ENCODE assay signal across 1 cellular context in the genomic region with DNA sequence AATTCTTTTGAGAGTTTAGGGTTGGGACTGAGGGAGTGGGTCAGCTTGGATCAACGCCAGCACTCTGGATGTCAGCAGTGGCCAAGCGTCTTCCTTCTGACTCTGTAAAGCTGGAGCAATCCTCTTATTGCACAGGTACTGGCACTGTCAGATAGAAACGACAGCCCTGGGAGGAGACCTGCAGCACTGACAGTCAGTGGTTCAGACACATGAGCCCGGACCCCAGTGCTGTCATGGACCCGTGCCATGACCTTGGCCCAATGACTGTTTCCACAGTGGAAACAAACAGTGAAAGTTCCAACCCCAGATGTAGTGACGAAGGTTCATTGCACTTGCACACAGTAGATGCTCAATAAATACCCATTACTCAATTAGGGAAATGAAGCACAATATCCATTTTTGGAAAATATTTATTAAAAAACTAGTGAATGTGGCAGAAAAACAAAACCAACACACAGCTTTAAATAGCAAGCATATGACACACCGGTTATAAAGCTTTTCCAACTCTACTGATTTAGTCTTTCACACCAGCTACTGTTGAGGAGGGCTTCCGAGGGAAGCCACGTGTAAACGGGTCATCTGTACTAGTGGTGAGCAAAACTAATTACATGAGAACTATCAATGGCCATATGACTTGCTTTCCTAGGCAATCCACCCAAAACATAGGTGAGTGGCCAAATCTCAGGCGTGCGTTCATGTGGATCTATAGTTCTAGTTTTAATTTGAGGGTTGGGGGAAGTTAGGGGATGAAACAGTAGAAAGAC.
TF ChIP-seq lines count a peak whose summit lies in the region.

No MANE protein-coding gene starts in this region.

TF ChIP-seq in H1, 55 proteins besides CTCF, POLR2A, EP300 and RAD21:
- TF ChIP-seq RXRA (IDR thresholded peaks at IDR 0.05; ENCODE audit: insufficient read depth, low read depth, low read length) (no peak), CREB1 (IDR thresholded peaks at IDR 0.05) (no peak), CBX5 (IDR thresholded peaks at IDR 0.05; ENCODE audit: low read depth, low read length) (no peak), YY1 (IDR thresholded peaks at IDR 0.05; ENCODE audit: low read depth, low read length) (no peak), PHF8 (conservative IDR thresholded peaks at IDR 0.05; ENCODE audit: low read depth, low read length) (no peak), BACH1 (IDR thresholded peaks at IDR 0.05; ENCODE audit: low read length) (no peak), ASH2L (IDR thresholded peaks at IDR 0.05; ENCODE audit: low read length) (no peak), JUN (IDR thresholded peaks at IDR 0.05; ENCODE audit: low read depth, low read length) (no peak), EGR1 (IDR thresholded peaks at IDR 0.05; ENCODE audit: borderline replicate concordance, low read depth, low read length) (no peak), TAF1 (IDR thresholded peaks at IDR 0.05; ENCODE audit: low read depth, low read length) (no peak), KDM5A (IDR thresholded peaks at IDR 0.05; ENCODE audit: low read length) (no peak), KDM4A (IDR thresholded peaks at IDR 0.05; ENCODE audit: low read depth, low read length, severe bottlenecking) (no peak)
